Comparison of ENCODE assay signal across 8 cellular contexts in genomic region chr3:128492353-128493220, GRCh38. TPM values are rescaled to one million over a fixed set of nuclear protein-coding genes. Genes with fewer than 3 reads are reported as not detected.
DNase-seq lines count a peak whose midpoint lies in the region; ATAC-seq and TF ChIP-seq lines count a peak whose summit lies in the region.

TSS of gene GATA2 (minus strand) at chr3:128493201. CDS start at chr3:128487031, 6,170 bp downstream.

- peaks cover 79% of the 10 kb centered on the region for H3K27me3 Mint-ChIP-seq in activated naive CD8-positive, alpha-beta T cell treated with anti-CD3 and anti-CD28 coated beads for 36 hours

- POLR2A ChIA-PET in BJ (lab: Charles Lee): interaction anchor here (1.1 kb wide), 1 partner anchor 10 kb away, joined by 3 read pairs; no protein-coding TSS in a partner anchor

- H3K4me3 Mint-ChIP-seq in activated naive CD8-positive, alpha-beta T cell treated with anti-CD3 and anti-CD28 coated beads for 36 hours: peak within 1 kb of the TSS; percentile 27

- H3K9me3 Mint-ChIP-seq in activated naive CD8-positive, alpha-beta T cell treated with anti-CD3 and anti-CD28 coated beads for 36 hours: no peaks in the 10 kb centered on the region

- TF ChIP-seq CTCF in BJ (IDR thresholded peaks at IDR 0.05; ENCODE audit: insufficient read depth, low read depth, low read length): peak; percentile 16; the same call in 1 of the 2 replicates

- ATAC-seq in GM18861 (IDR thresholded peaks at IDR 0.05; ENCODE audit: unreplicated experiment): no peak

- H3K27ac ChIP-seq in HUES6 (ENCODE audit: low read depth, low read length) (no peak within 1 kb of the TSS), mesodermal cell (ENCODE audit: low read depth, low read length, severe bottlenecking) (no peak within 1 kb of the TSS)

- H3K27ac Mint-ChIP-seq in activated naive CD8-positive, alpha-beta T cell treated with anti-CD3 and anti-CD28 coated beads for 36 hours: no peak within 1 kb of the TSS

- H3K4me1 Mint-ChIP-seq in activated naive CD8-positive, alpha-beta T cell treated with anti-CD3 and anti-CD28 coated beads for 36 hours: peaks cover 23% of the 10 kb centered on the region

- H3K9me3 ChIP-seq in HUES6 (ENCODE audit: control insufficient read depth, insufficient read depth, low read depth, low read length) (no peaks in the 10 kb centered on the region), mesodermal cell (ENCODE audit: control insufficient read depth, low read length) (no peaks in the 10 kb centered on the region)

- no peaks in the 10 kb centered on the region; the same call in 1 of the 2 replicates for H3K27me3 ChIP-seq in BJ (ENCODE audit: control insufficient read depth, insufficient read depth, low read length)
- H3K27me3 ChIP-seq in HUES6 (ENCODE audit: control insufficient read depth, insufficient read depth, low read length): peaks cover 100% of the 10 kb centered on the region

- H3K9ac ChIP-seq in HUES6 (ENCODE audit: low read length): no peak within 1 kb of the TSS

- DNase-seq in BJ (ENCODE audit: low read depth): no peak
- peak; percentile 53 for DNase-seq in activated naive CD8-positive, alpha-beta T cell treated with anti-CD3 and anti-CD28 coated beads for 36 hours
- no peak for DNase-seq in NCI-H446 treated with DMSO at 0.1 percent for 48 hours (lab: John Stamatoyannopoulos, UW)
- DNase-seq in dedifferentiated amniotic fluid mesenchymal stem cell (ENCODE audit: extremely low spot score): no peak
- DNase-seq in NCI-H2196 (lab: John Stamatoyannopoulos, UW; ENCODE audit: unreplicated experiment): no peak

- WGBS in mesodermal cell (ENCODE audit: insufficient coverage in 2 of 2), 2 experiments: 2 to 3% methylated on average over 58 to 83 of the region's 89 CpGs

- peaks cover 50% of the 10 kb centered on the region for H3K4me1 ChIP-seq in HUES6 (ENCODE audit: control insufficient read depth, insufficient read depth, low read length)
- H3K4me1 ChIP-seq in mesodermal cell (ENCODE audit: control insufficient read depth, insufficient read depth, low read length, poor library complexity, severe bottlenecking): peaks cover 32% of the 10 kb centered on the region

- no peaks in the 10 kb centered on the region for H3K36me3 Mint-ChIP-seq in activated naive CD8-positive, alpha-beta T cell treated with anti-CD3 and anti-CD28 coated beads for 36 hours

- CTCF ChIA-PET in BJ (lab: Yijun Ruan, JAX): interaction anchor here (1.1 to 1.2 kb wide), 2 partner anchors 66 to 68 kb away, joined by 3 read pairs; no protein-coding TSS in a partner anchor

- H3K4me3 ChIP-seq in BJ (ENCODE audit: low read depth, low read length) (peak within 1 kb of the TSS; percentile 91), HUES6 (ENCODE audit: low read depth, low read length) (peak within 1 kb of the TSS; percentile 65), mesodermal cell (ENCODE audit: extremely low read depth, insufficient read depth, low read length, poor library complexity, severe bottlenecking) (peak within 1 kb of the TSS; percentile 90)

- H3K36me3 ChIP-seq in BJ (ENCODE audit: control insufficient read depth, insufficient read depth, low read length) (no peaks in the 10 kb centered on the region; the same call in none of the 2 replicates), HUES6 (ENCODE audit: control insufficient read depth, insufficient read depth, low read length) (no peaks in the 10 kb centered on the region), mesodermal cell (ENCODE audit: control insufficient read depth, insufficient read depth, low read length) (peaks cover 4% of the 10 kb centered on the region)

RNA-seq across cellular contexts. Expression of gene GATA2, which starts in this region (rescaled TPM):
- 8.3 and 13.4 TPM in 2 replicates for polyA plus RNA-seq in BJ (2011; rRNA removed)
- 9.4 and 10.9 TPM in 2 replicates for polyA minus RNA-seq in BJ (2011; rRNA and poly(A)+ RNA removed)
- total RNA-seq in activated naive CD8-positive, alpha-beta T cell treated with anti-CD3 and anti-CD28 coated beads for 36 hours: under 1 TPM in 1 of 2 experiments, not detected in 1; 0.24 TPM
- 66.4 TPM for polyA plus RNA-seq in mesodermal cell (2013, experiment 1 of 2)
- 59.3 TPM for polyA plus RNA-seq in mesodermal cell (2013, experiment 2 of 2)

Comparison
In these comparisons a context has a peak if more than half of its experiments do, and no peak if none do; other contexts are left out.
1. Peak in DNase-seq in activated naive CD8-positive, alpha-beta T cell treated with anti-CD3 and anti-CD28 coated beads for 36 hours; RNA of the gene not detected or under 1 TPM.